In the genomic region with DNA sequence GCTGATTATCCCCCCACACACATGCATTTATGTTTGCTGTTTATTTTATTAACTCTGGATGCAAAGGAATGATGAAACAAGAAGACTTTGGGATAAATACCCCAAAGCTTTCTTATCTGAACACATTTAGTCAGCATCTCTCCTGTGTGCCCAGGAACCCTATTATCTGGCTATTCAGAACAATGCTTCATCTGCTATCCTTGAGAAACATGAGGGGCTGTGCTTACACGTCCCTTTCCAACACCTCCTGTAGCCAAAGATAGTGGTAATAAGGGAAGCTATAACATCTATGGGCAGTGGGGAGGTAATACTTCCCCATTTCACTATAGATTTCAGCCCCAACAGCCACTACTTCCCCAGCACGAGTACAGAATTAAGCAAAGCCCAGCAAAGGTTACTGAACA, we compare ENCODE assay signal across 3 cellular contexts.
TF ChIP-seq lines count a peak whose summit lies in the region.

No MANE protein-coding gene starts in this region.

TF ChIP-seq in K562, 482 proteins besides CTCF, POLR2A, EP300 and RAD21 (continues in another document):
- TF ChIP-seq PTBP1 (IDR thresholded peaks at IDR 0.05; ENCODE audit: low read depth, low read length) (no peak), MTA1 (IDR thresholded peaks at IDR 0.05; ENCODE audit: borderline replicate concordance) (peak; percentile 76; the same call in 1 of the 2 replicates), TCF3 (CRISPR knock-in tag; IDR thresholded peaks at IDR 0.05) (peak; percentile 98), ZNF589 (CRISPR knock-in tag; IDR thresholded peaks at IDR 0.05; ENCODE audit: low read depth) (peak; percentile 80; the same call in 1 of the 2 replicates), HDAC2 (IDR thresholded peaks at IDR 0.05) (peak; percentile 87), SOX6 (IDR thresholded peaks at IDR 0.05) (peak; percentile 100), NCOA2 (IDR thresholded peaks at IDR 0.05; ENCODE audit: partially characterized antibody in 2 of 2) (peak; percentile 53 to 59), LCOR (CRISPR knock-in tag; IDR thresholded peaks at IDR 0.05) (peak; percentile 89; the same call in 1 of the 2 replicates), ATF1 (CRISPR knock-in tag; IDR thresholded peaks at IDR 0.05) (no peak), ATF1 (tag; IDR thresholded peaks at IDR 0.05) (peak; percentile 39; the same call in 1 of the 2 replicates), TRIM24 (IDR thresholded peaks at IDR 0.05) (peak; percentile 95), NCOA4 (IDR thresholded peaks at IDR 0.05; ENCODE audit: partially characterized antibody) (peak; percentile 89), NR2F6 (CRISPR knock-in tag; IDR thresholded peaks at IDR 0.05) (no peak), MBD2 (IDR thresholded peaks at IDR 0.05; ENCODE audit: borderline replicate concordance, low read depth) (peak; percentile 77), HDAC1 (IDR thresholded peaks at IDR 0.05) (peak in 1 of 2 experiments; percentile 83; a peak in 2 of 4 replicates), SIRT6 (IDR thresholded peaks at IDR 0.05; ENCODE audit: low read depth, low read length) (no peak), MXI1 (IDR thresholded peaks at IDR 0.05; ENCODE audit: low read depth, low read length) (peak; percentile 33; the same call in 1 of the 2 replicates)
- TF ChIP-seq, protein P1, sequence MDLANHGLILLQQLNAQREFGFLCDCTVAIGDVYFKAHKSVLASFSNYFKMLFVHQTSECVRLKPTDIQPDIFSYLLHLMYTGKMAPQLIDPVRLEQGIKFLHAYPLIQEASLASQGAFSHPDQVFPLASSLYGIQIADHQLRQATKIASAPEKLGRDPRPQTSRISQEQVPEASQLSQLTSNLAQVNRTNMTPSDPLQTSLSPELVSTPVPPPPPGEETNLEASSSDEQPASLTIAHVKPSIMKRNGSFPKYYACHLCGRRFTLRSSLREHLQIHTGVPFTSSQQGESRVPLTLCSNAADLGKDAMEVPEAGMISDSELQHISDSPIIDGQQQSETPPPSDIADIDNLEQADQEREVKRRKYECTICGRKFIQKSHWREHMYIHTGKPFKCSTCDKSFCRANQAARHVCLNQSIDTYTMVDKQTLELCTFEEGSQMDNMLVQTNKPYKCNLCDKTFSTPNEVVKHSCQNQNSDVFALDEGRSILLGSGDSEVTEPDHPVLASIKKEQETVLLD (IDR thresholded peaks at IDR 0.05), result peak; percentile 63; the same call in 1 of the 2 replicates
- TF ChIP-seq, protein P2, sequence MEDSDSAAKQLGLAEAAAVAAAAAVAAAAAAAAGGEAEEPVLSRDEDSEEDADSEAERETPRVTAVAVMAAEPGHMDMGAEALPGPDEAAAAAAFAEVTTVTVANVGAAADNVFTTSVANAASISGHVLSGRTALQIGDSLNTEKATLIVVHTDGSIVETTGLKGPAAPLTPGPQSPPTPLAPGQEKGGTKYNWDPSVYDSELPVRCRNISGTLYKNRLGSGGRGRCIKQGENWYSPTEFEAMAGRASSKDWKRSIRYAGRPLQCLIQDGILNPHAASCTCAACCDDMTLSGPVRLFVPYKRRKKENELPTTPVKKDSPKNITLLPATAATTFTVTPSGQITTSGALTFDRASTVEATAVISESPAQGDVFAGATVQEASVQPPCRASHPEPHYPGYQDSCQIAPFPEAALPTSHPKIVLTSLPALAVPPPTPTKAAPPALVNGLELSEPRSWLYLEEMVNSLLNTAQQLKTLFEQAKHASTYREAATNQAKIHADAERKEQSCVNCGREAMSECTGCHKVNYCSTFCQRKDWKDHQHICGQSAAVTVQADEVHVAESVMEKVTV (CRISPR knock-in tag; IDR thresholded peaks at IDR 0.05), result no peak
- TF ChIP-seq, protein P3, sequence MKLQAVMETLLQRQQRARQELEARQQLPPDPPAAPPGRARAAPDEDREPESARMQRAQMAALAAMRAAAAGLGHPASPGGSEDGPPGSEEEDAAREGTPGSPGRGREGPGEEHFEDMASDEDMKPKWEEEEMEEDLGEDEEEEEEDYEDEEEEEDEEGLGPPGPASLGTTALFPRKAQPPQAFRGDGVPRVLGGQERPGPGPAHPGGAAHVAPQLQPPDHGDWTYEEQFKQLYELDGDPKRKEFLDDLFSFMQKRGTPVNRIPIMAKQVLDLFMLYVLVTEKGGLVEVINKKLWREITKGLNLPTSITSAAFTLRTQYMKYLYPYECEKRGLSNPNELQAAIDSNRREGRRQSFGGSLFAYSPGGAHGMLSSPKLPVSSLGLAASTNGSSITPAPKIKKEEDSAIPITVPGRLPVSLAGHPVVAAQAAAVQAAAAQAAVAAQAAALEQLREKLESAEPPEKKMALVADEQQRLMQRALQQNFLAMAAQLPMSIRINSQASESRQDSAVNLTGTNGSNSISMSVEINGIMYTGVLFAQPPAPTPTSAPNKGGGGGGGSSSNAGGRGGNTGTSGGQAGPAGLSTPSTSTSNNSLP (IDR thresholded peaks at IDR 0.05; ENCODE audit: borderline replicate concordance, low read depth, low read length), result peak; percentile 76

TF ChIP-seq in HepG2, 621 proteins besides CTCF, POLR2A, EP300 and RAD21:
- TF ChIP-seq ZNF143 (CRISPR knock-in tag; IDR thresholded peaks at IDR 0.05) (no peak), ZNF850 (CRISPR knock-in tag; conservative IDR thresholded peaks at IDR 0.05) (no peak), PITX1 (CRISPR knock-in tag; IDR thresholded peaks at IDR 0.05) (no peak), ZNF549 (CRISPR knock-in tag; IDR thresholded peaks at IDR 0.05) (no peak), ZNF530 (CRISPR knock-in tag; IDR thresholded peaks at IDR 0.05; ENCODE audit: low read depth) (no peak), REL (CRISPR knock-in tag; conservative IDR thresholded peaks at IDR 0.05) (no peak), ZNF703 (CRISPR knock-in tag; IDR thresholded peaks at IDR 0.05; ENCODE audit: borderline replicate concordance) (no peak), ZNF782 (CRISPR knock-in tag; IDR thresholded peaks at IDR 0.05; ENCODE audit: borderline replicate concordance) (no peak), FOXJ3 (CRISPR knock-in tag; IDR thresholded peaks at IDR 0.05; ENCODE audit: borderline replicate concordance) (no peak), ZNF205 (CRISPR knock-in tag; IDR thresholded peaks at IDR 0.05) (no peak), MAF1 (CRISPR knock-in tag; IDR thresholded peaks at IDR 0.05; ENCODE audit: borderline replicate concordance) (no peak)

TF ChIP-seq in GM23338, 12 proteins besides CTCF, POLR2A, EP300 and RAD21:
- no peak for TF ChIP-seq CREB1 (CRISPR knock-in tag; IDR thresholded peaks at IDR 0.05; ENCODE audit: low read depth)
- no peak for TF ChIP-seq ZNF114 (CRISPR knock-in tag; IDR thresholded peaks at IDR 0.05)
- TF ChIP-seq EZH2phosphoT487 (IDR thresholded peaks at IDR 0.05; ENCODE audit: unreplicated experiment), result no peak
- no peak for TF ChIP-seq POLR2AphosphoS5 (IDR thresholded peaks at IDR 0.05; ENCODE audit: low read depth)
- no peak for TF ChIP-seq JUNB (IDR thresholded peaks at IDR 0.05; ENCODE audit: unreplicated experiment)
- no peak for TF ChIP-seq NANOG (IDR thresholded peaks at IDR 0.05; ENCODE audit: borderline replicate concordance)
- TF ChIP-seq, protein P4, sequence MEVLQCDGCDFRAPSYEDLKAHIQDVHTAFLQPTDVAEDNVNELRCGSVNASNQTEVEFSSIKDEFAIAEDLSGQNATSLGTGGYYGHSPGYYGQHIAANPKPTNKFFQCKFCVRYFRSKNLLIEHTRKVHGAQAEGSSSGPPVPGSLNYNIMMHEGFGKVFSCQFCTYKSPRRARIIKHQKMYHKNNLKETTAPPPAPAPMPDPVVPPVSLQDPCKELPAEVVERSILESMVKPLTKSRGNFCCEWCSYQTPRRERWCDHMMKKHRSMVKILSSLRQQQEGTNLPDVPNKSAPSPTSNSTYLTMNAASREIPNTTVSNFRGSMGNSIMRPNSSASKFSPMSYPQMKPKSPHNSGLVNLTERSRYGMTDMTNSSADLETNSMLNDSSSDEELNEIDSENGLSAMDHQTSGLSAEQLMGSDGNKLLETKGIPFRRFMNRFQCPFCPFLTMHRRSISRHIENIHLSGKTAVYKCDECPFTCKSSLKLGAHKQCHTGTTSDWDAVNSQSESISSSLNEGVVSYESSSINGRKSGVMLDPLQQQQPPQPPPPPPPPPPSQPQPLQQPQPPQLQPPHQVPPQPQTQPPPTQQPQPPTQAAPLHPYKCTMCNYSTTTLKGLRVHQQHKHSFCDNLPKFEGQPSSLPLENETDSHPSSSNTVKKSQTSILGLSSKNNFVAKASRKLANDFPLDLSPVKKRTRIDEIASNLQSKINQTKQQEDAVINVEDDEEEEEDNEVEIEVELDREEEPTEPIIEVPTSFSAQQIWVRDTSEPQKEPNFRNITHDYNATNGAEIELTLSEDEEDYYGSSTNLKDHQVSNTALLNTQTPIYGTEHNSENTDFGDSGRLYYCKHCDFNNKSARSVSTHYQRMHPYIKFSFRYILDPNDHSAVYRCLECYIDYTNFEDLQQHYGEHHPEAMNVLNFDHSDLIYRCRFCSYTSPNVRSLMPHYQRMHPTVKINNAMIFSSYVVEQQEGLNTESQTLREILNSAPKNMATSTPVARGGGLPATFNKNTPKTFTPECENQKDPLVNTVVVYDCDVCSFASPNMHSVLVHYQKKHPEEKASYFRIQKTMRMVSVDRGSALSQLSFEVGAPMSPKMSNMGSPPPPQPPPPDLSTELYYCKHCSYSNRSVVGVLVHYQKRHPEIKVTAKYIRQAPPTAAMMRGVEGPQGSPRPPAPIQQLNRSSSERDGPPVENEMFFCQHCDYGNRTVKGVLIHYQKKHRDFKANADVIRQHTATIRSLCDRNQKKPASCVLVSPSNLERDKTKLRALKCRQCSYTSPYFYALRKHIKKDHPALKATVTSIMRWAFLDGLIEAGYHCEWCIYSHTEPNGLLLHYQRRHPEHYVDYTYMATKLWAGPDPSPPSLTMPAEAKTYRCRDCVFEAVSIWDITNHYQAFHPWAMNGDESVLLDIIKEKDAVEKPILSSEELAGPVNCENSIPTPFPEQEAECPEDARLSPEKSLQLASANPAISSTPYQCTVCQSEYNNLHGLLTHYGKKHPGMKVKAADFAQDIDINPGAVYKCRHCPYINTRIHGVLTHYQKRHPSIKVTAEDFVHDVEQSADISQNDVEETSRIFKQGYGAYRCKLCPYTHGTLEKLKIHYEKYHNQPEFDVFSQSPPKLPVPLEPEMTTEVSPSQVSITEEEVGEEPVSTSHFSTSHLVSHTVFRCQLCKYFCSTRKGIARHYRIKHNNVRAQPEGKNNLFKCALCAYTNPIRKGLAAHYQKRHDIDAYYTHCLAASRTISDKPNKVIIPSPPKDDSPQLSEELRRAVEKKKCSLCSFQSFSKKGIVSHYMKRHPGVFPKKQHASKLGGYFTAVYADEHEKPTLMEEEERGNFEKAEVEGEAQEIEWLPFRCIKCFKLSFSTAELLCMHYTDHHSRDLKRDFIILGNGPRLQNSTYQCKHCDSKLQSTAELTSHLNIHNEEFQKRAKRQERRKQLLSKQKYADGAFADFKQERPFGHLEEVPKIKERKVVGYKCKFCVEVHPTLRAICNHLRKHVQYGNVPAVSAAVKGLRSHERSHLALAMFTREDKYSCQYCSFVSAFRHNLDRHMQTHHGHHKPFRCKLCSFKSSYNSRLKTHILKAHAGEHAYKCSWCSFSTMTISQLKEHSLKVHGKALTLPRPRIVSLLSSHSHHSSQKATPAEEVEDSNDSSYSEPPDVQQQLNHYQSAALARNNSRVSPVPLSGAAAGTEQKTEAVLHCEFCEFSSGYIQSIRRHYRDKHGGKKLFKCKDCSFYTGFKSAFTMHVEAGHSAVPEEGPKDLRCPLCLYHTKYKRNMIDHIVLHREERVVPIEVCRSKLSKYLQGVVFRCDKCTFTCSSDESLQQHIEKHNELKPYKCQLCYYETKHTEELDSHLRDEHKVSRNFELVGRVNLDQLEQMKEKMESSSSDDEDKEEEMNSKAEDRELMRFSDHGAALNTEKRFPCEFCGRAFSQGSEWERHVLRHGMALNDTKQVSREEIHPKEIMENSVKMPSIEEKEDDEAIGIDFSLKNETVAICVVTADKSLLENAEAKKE (CRISPR knock-in tag; IDR thresholded peaks at IDR 0.05), result no peak
- TF ChIP-seq, protein P5, sequence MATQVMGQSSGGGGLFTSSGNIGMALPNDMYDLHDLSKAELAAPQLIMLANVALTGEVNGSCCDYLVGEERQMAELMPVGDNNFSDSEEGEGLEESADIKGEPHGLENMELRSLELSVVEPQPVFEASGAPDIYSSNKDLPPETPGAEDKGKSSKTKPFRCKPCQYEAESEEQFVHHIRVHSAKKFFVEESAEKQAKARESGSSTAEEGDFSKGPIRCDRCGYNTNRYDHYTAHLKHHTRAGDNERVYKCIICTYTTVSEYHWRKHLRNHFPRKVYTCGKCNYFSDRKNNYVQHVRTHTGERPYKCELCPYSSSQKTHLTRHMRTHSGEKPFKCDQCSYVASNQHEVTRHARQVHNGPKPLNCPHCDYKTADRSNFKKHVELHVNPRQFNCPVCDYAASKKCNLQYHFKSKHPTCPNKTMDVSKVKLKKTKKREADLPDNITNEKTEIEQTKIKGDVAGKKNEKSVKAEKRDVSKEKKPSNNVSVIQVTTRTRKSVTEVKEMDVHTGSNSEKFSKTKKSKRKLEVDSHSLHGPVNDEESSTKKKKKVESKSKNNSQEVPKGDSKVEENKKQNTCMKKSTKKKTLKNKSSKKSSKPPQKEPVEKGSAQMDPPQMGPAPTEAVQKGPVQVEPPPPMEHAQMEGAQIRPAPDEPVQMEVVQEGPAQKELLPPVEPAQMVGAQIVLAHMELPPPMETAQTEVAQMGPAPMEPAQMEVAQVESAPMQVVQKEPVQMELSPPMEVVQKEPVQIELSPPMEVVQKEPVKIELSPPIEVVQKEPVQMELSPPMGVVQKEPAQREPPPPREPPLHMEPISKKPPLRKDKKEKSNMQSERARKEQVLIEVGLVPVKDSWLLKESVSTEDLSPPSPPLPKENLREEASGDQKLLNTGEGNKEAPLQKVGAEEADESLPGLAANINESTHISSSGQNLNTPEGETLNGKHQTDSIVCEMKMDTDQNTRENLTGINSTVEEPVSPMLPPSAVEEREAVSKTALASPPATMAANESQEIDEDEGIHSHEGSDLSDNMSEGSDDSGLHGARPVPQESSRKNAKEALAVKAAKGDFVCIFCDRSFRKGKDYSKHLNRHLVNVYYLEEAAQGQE (IDR thresholded peaks at IDR 0.05; ENCODE audit: unreplicated experiment), result no peak
- TF ChIP-seq, protein P6, sequence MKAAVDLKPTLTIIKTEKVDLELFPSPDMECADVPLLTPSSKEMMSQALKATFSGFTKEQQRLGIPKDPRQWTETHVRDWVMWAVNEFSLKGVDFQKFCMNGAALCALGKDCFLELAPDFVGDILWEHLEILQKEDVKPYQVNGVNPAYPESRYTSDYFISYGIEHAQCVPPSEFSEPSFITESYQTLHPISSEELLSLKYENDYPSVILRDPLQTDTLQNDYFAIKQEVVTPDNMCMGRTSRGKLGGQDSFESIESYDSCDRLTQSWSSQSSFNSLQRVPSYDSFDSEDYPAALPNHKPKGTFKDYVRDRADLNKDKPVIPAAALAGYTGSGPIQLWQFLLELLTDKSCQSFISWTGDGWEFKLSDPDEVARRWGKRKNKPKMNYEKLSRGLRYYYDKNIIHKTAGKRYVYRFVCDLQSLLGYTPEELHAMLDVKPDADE (IDR thresholded peaks at IDR 0.05), result no peak
- TF ChIP-seq EZH2 (IDR thresholded peaks at IDR 0.05; ENCODE audit: low read depth, unreplicated experiment), result no peak
- no peak for TF ChIP-seq ZNF331 (CRISPR knock-in tag; IDR thresholded peaks at IDR 0.05; ENCODE audit: low read depth)
- TF ChIP-seq STAT1 (IDR thresholded peaks at IDR 0.05; ENCODE audit: unreplicated experiment), result no peak
